In genomic region chr20:2892376-2892775, GRCh38 we compare ENCODE assay signal across 28 cellular contexts.
"Had no signal": no experiment of that assay in that cellular context is flagged by ENCODE, and none has a peak within 500 bp of the region (broad histone marks: within the 10 kb centered on the region; RNA-seq: fewer than 3 reads in every experiment).

No MANE protein-coding gene starts in this region.

- H3K27ac Mint-ChIP-seq: activated naive CD4-positive, alpha-beta T cell treated with anti-CD3 and anti-CD28 coated beads, Interleukin-2, amount 50 U/mL, for 24 hours; nephron progenitor cell; progenitor cell of endocrine pancreas; stimulated activated memory B cell treated with anti-CD40 and anti-IgM and Interleukin-4, amounts not matched to agents 10 μg/mL and 1 μg/mL and 100 μg/mL, for 72 hours; stimulated activated naive CD8-positive, alpha-beta T cell treated with anti-CD3 and anti-CD28 coated beads, Interleukin-15, amount 100 ng/mL, for 72 hours had no signal

- H3K4me3 ChIP-seq: coronary artery, dorsolateral prefrontal cortex, gastroesophageal sphincter, hepatocyte, lower lobe of right lung, ovary, smooth muscle cell had no signal

- DNase-seq: activated CD4-positive, alpha-beta T cell treated with anti-CD3 and anti-CD28 coated beads for 48 hours; activated CD4-positive, alpha-beta T cell treated with anti-CD3 and anti-CD28 coated beads, Interleukin-2, amount 50 U/mL, for 48 hours; activated CD8-positive, alpha-beta memory T cell treated with anti-CD3 and anti-CD28 coated beads for 24 hours; anterior cingulate cortex; dorsolateral prefrontal cortex; effector memory CD8-positive, alpha-beta T cell; erythroblast; islet precursor cell; lower lobe of right lung; mesenchymal stem cell; nephron progenitor cell; ovary; stimulated activated CD4-positive, alpha-beta T cell treated with anti-CD3 and anti-CD28 coated beads, Interleukin-1b, Interleukin-23, amount 100 ng/mL, for 48 hours; stimulated activated CD4-positive, alpha-beta T cell treated with anti-CD3 and anti-CD28 coated beads, Interleukin-4, amount 100 ng/mL, for 4 hours; stimulated activated CD8-positive, alpha-beta memory T cell treated with anti-CD3 and anti-CD28 coated beads, Interleukin-4, amount 100 ng/mL, for 48 hours; stimulated activated naive CD8-positive, alpha-beta T cell treated with anti-CD3 and anti-CD28 coated beads, Interleukin-15, amount 100 ng/mL, for 72 hours; substantia nigra; T-helper 9 cell had no signal

- H3K4me3 Mint-ChIP-seq: activated naive CD4-positive, alpha-beta T cell treated with anti-CD3 and anti-CD28 coated beads, Interleukin-2, amount 50 U/mL, for 24 hours; effector memory CD8-positive, alpha-beta T cell; nephron progenitor cell; stimulated activated memory B cell treated with anti-CD40 and anti-IgM and Interleukin-4, amounts not matched to agents 10 μg/mL and 1 μg/mL and 100 μg/mL, for 72 hours; stimulated activated naive CD8-positive, alpha-beta T cell treated with anti-CD3 and anti-CD28 coated beads, Interleukin-15, amount 100 ng/mL, for 72 hours had no signal

- H3K27me3 Mint-ChIP-seq: activated naive CD4-positive, alpha-beta T cell treated with anti-CD3 and anti-CD28 coated beads, Interleukin-2, amount 50 U/mL, for 24 hours; effector memory CD8-positive, alpha-beta T cell; progenitor cell of endocrine pancreas; stimulated activated memory B cell treated with anti-CD40 and anti-IgM and Interleukin-4, amounts not matched to agents 10 μg/mL and 1 μg/mL and 100 μg/mL, for 72 hours; stimulated activated naive CD8-positive, alpha-beta T cell treated with anti-CD3 and anti-CD28 coated beads, Interleukin-15, amount 100 ng/mL, for 72 hours had no signal

- H3K4me1 Mint-ChIP-seq: nephron progenitor cell had no signal

- H3K27me3 ChIP-seq: dorsolateral prefrontal cortex, gastroesophageal sphincter, hepatocyte, neutrophil, ovary had no signal

- H3K36me3 ChIP-seq: gastroesophageal sphincter, lower lobe of right lung, neutrophil, ovary had no signal

- ATAC-seq: activated CD4-positive, CD25-positive, alpha-beta regulatory T cell treated with anti-CD3 and anti-CD28 coated beads, Interleukin-2, amount 50 U/mL, for 24 hours; effector memory CD8-positive, alpha-beta T cell; gastroesophageal sphincter; lower lobe of right lung; stimulated activated memory B cell treated with anti-CD40 and anti-IgM and Interleukin-4, amounts not matched to agents 10 μg/mL and 1 μg/mL and 100 μg/mL, for 72 hours; stimulated activated naive CD8-positive, alpha-beta T cell treated with anti-CD3 and anti-CD28 coated beads, Interleukin-15, amount 100 ng/mL, for 72 hours had no signal

- H3K9me3 ChIP-seq: neutrophil, ovary had no signal

- H3K27ac ChIP-seq: coronary artery, dorsolateral prefrontal cortex, gastroesophageal sphincter, hepatocyte, lower lobe of right lung, neutrophil, ovary, VCaP had no signal

- H3K9me3 Mint-ChIP-seq: activated naive CD4-positive, alpha-beta T cell treated with anti-CD3 and anti-CD28 coated beads, Interleukin-2, amount 50 U/mL, for 24 hours; effector memory CD8-positive, alpha-beta T cell; stimulated activated memory B cell treated with anti-CD40 and anti-IgM and Interleukin-4, amounts not matched to agents 10 μg/mL and 1 μg/mL and 100 μg/mL, for 72 hours had no signal
